ENCODE assay signal across 8 cellular contexts in genomic region chr19:1269478-1270167, GRCh38. TPM values are rescaled to one million over a fixed set of nuclear protein-coding genes. Genes with fewer than 3 reads are reported as not detected.
DNase-seq lines count a peak whose midpoint lies in the region; ATAC-seq and TF ChIP-seq lines count a peak whose summit lies in the region.

No MANE protein-coding gene starts in this region.

- peak overlapping the region; percentile 80 for H2AFZ ChIP-seq in IMR-90 (replicated peaks; ENCODE audit: low read length, poor library complexity)

- peak overlapping the region; percentile 86 for H3K4me2 ChIP-seq in IMR-90 (ENCODE audit: low read depth, low read length)

- peak overlapping the region; percentile 98 for H4K91ac ChIP-seq in IMR-90 (ENCODE audit: insufficient read depth, low read depth, low read length)

- peak overlapping the region; percentile 52 to 97 for H4K8ac ChIP-seq in IMR-90 (ENCODE audit: low read depth in 2 of 2, low read length in 2 of 2)

- H3K56ac ChIP-seq in IMR-90 (ENCODE audit: extremely low read depth, insufficient read depth, low read length), result peak overlapping the region; percentile 92

- H2AK5ac ChIP-seq in IMR-90 (ENCODE audit: low read depth, low read length), result peak overlapping the region; percentile 97

- peak overlapping the region; percentile 88 for H3K4me3 Mint-ChIP-seq in nephron progenitor cell

- peak; percentile 13 for ATAC-seq in GM21526 (IDR thresholded peaks at IDR 0.05; ENCODE audit: low FRiP score, unreplicated experiment)
- peak; percentile 13 for ATAC-seq in IMR-90 (ENCODE audit: low read depth)

- peaks cover 6% of the 10 kb centered on the region for H3K27me3 Mint-ChIP-seq in nephron progenitor cell (ENCODE audit: low read depth, poor library complexity)

- H3K9ac ChIP-seq in IMR-90 (ENCODE audit: low read depth, low read length), result peak overlapping the region; percentile 80

- H2AK9ac ChIP-seq in IMR-90 (replicated peaks; ENCODE audit: low read depth, low read length, poor library complexity), result peak overlapping the region; percentile 94

- no peaks in the 10 kb centered on the region for H3K9me3 ChIP-seq in IMR-90 (ENCODE audit: control insufficient read depth, insufficient read depth, low read length)

- POLR2A ChIA-PET in IMR-90 (lab: Charles Lee; ENCODE audit: unreplicated experiment), result interaction anchor here (0.6 to 1.4 kb wide), 12 partner anchors 13 to 1662 kb away, joined by 3 to 62 read pairs (median 6); partner anchors contain the start of genes ATP5F1D and WDR18

- H2BK5ac ChIP-seq in IMR-90 (ENCODE audit: low read depth, low read length, poor library complexity, severe bottlenecking), result peak overlapping the region; percentile 89

- intact Hi-C loops in IMR-90 (cut with micrococcal nuclease), result loop anchor here (1.0 kb wide), 1 partner anchor 20 kb away; no protein-coding TSS in a partner anchor

- in situ Hi-C loops in IMR-90 (cut with MboI; ENCODE audit: low sequenced_read_pairs), result no loop called here

- dilution Hi-C loops in IMR-90 (cut with HindIII; ENCODE audit: low sequenced_read_pairs, unreplicated experiment), result no loop called here

- TF ChIP-seq CTCF in IMR-90 (conservative IDR thresholded peaks at IDR 0.05; ENCODE audit: low read depth, low read length) (no peak), fibroblast of villous mesenchyme (IDR thresholded peaks at IDR 0.05; ENCODE audit: insufficient read depth, low read depth, low read length) (no peak), nephron progenitor cell (IDR thresholded peaks at IDR 0.05) (no peak)

- peaks cover 6% of the 10 kb centered on the region for H3K9me1 ChIP-seq in IMR-90 (ENCODE audit: insufficient read depth, low read length)

- no peaks in the 10 kb centered on the region for H3K27me3 ChIP-seq in IMR-90 (ENCODE audit: control insufficient read depth, insufficient read depth, low read length)

- H3K18ac ChIP-seq in IMR-90 (ENCODE audit: low read depth, low read length), result peak overlapping the region; percentile 75

- peaks cover 65% of the 10 kb centered on the region for H4K20me1 ChIP-seq in IMR-90 (ENCODE audit: insufficient read depth, low read length)

- peak overlapping the region; percentile 50 for H4K5ac ChIP-seq in IMR-90 (ENCODE audit: low read depth, low read length)

- H3K9me3 Mint-ChIP-seq in nephron progenitor cell, result no peaks in the 10 kb centered on the region

- peak overlapping the region; percentile 75 for H3K27ac ChIP-seq in IMR-90 (ENCODE audit: insufficient read depth, low read length)

- H3K4me3 ChIP-seq in IMR-90 (ENCODE audit: insufficient read depth, low read depth, low read length) (peak overlapping the region; percentile 68), fibroblast of villous mesenchyme (ENCODE audit: low read depth, low read length) (peak overlapping the region; percentile 82)

- peak overlapping the region; percentile 86 for H3K23ac ChIP-seq in IMR-90 (ENCODE audit: low read depth, low read length)

- TF ChIP-seq RAD21 in IMR-90 (IDR thresholded peaks at IDR 0.05; ENCODE audit: low read length), result no peak

- no peak overlapping the region for H2BK20ac ChIP-seq in IMR-90 (ENCODE audit: low read depth, low read length)

- H3K4ac ChIP-seq in IMR-90 (ENCODE audit: low read depth, low read length), result peak overlapping the region; percentile 99

- H3K79me1 ChIP-seq in IMR-90 (ENCODE audit: low read depth in 1 of 2, low read length in 2 of 2), result peaks cover 15 to 68% of the 10 kb centered on the region in 2 experiments; a peak in 3 of 4 replicates

- no TSS peak for BruUV-seq in IMR-90 (replicated peaks; lab: Mats Ljungman, UMichigan)

- 1% methylated on average over 37 of the region's 63 CpGs; no CpG with 5 or more reads in 1 of the 2 experiments for WGBS in IMR-90 (ENCODE audit: extremely low coverage in 2 of 2, insufficient read length in 1 of 2), 2 experiments

- H3K4me1 Mint-ChIP-seq in nephron progenitor cell, result peaks cover 81% of the 10 kb centered on the region

- peaks cover 39% of the 10 kb centered on the region for H3K36me3 ChIP-seq in IMR-90 (ENCODE audit: control insufficient read depth, insufficient read depth, low read length)

- H2BK15ac ChIP-seq in IMR-90 (ENCODE audit: low read depth, low read length), result peak overlapping the region; percentile 5; the same call in 1 of the 3 replicates

- peak overlapping the region; percentile 32; the same call in 1 of the 2 replicates for H2BK120ac ChIP-seq in IMR-90 (ENCODE audit: low read depth, low read length)

- TF ChIP-seq POLR2A in IMR-90 (IDR thresholded peaks at IDR 0.05; ENCODE audit: low read depth, low read length), result peak; percentile 98

- peaks cover 43% of the 10 kb centered on the region for H3K4me1 ChIP-seq in IMR-90 (ENCODE audit: control insufficient read depth, insufficient read depth, low read length)

- H3K36me3 Mint-ChIP-seq in nephron progenitor cell (ENCODE audit: low read depth), result peaks cover 35% of the 10 kb centered on the region

- H3K27ac Mint-ChIP-seq in nephron progenitor cell, result peak overlapping the region; percentile 94

- DNase-seq in DMS53 treated with DMSO at 0.1 percent for 48 hours (lab: John Stamatoyannopoulos, UW; ENCODE audit: unreplicated experiment), result peak; percentile 41
- peak; percentile 81 for DNase-seq in IMR-90
- peak; percentile 92 for DNase-seq in RKO (ENCODE audit: low spot score)
- peak; percentile 95 for DNase-seq in activated effector memory CD4-positive, alpha-beta T cell treated with anti-CD3 and anti-CD28 coated beads, Interleukin-2, amount 50 U/mL, for 16 hours
- peak; percentile 84 for DNase-seq in fibroblast of villous mesenchyme (ENCODE audit: low read depth)
- DNase-seq in nephron progenitor cell, result peak; percentile 86
- DNase-seq in superior temporal gyrus (ENCODE audit: extremely low spot score), result peak; percentile 77

- peak overlapping the region; percentile 99 for H3K14ac ChIP-seq in IMR-90 (replicated peaks; ENCODE audit: low read depth, low read length)

- CTCF ChIA-PET in IMR-90 (lab: Yijun Ruan, JAX), result interaction anchor here (1.5 to 1.7 kb wide), 2 partner anchors 10 to 25 kb away, joined by 8 to 15 read pairs; no protein-coding TSS in a partner anchor

TF ChIP-seq in IMR-90, 13 proteins besides CTCF, POLR2A, EP300 and RAD21 (continues in another document):
- TF ChIP-seq SMC3 (IDR thresholded peaks at IDR 0.05; ENCODE audit: low read depth, low read length), result 0 out of 2 replicates have a peak, but pooled peaks have one; percentile 3
- TF ChIP-seq RFX5 (IDR thresholded peaks at IDR 0.05; ENCODE audit: low read depth, low read length), result no peak
- no peak for TF ChIP-seq NFE2L2 (IDR thresholded peaks at IDR 0.05; ENCODE audit: low read depth, low read length)
- TF ChIP-seq MAFK (IDR thresholded peaks at IDR 0.05; ENCODE audit: low read depth, low read length), result peak; percentile 61; the same call in 1 of the 2 replicates
- peak; percentile 88; the same call in 1 of the 2 replicates for TF ChIP-seq CHD1 (IDR thresholded peaks at IDR 0.05; ENCODE audit: low read depth, low read length)
- TF ChIP-seq FOS (IDR thresholded peaks at IDR 0.05; ENCODE audit: low read depth, low read length), result no peak
- TF ChIP-seq MXI1 (IDR thresholded peaks at IDR 0.05; ENCODE audit: borderline replicate concordance, low read depth, low read length), result peak; percentile 95; the same call in 1 of the 2 replicates
- TF ChIP-seq BHLHE40 (IDR thresholded peaks at IDR 0.05; ENCODE audit: low read depth, low read length), result no peak
- no peak for TF ChIP-seq RCOR1 (IDR thresholded peaks at IDR 0.05; ENCODE audit: insufficient replicate concordance, low read length)
- TF ChIP-seq CEBPB (IDR thresholded peaks at IDR 0.05; ENCODE audit: low read depth, low read length), result no peak
- no peak for TF ChIP-seq MAZ (IDR thresholded peaks at IDR 0.05; ENCODE audit: borderline replicate concordance, low read depth, low read length)
- TF ChIP-seq ELK1 (IDR thresholded peaks at IDR 0.05; ENCODE audit: borderline replicate concordance, low read depth, low read length), result no peak

RNA-seq across cellular contexts. Expression of gene CIRBP, which starts 0.5 kb away (rescaled TPM):
- 226 and 299 TPM in 2 replicates for total RNA-seq in IMR-90 (2012; rRNA removed)
- polyA plus RNA-seq in IMR-90 (2012; rRNA removed), result 405 and 542 TPM in 2 replicates
- 562 and 617 TPM in 2 replicates for polyA plus RNA-seq in IMR-90 (2012; cell fraction: cytosol; rRNA removed)
- 2,129 and 2,924 TPM in 2 replicates for polyA plus RNA-seq in IMR-90 (2012; cell fraction: nucleus; rRNA removed; ENCODE audit: low replicate concordance)
- total RNA-seq in fibroblast of villous mesenchyme, result 85.5 and 140 TPM in 2 replicates

RNA-seq across cellular contexts. Expression of gene FAM174C, which starts 5.7 kb away (rescaled TPM):
- total RNA-seq in IMR-90 (2012; rRNA removed), result 7.5 and 10.6 TPM in 2 replicates
- 61.8 and 93.4 TPM in 2 replicates for polyA plus RNA-seq in IMR-90 (2012; rRNA removed)
- polyA plus RNA-seq in IMR-90 (2012; cell fraction: cytosol; rRNA removed), result 94.9 and 135 TPM in 2 replicates
- polyA plus RNA-seq in IMR-90 (2012; cell fraction: nucleus; rRNA removed; ENCODE audit: low replicate concordance), result 46.6 and 93.7 TPM in 2 replicates
- total RNA-seq in fibroblast of villous mesenchyme, result 17.3 and 21.9 TPM in 2 replicates

RNA-seq across cellular contexts. Expression of gene EFNA2, which starts 16.1 kb away (rescaled TPM):
- total RNA-seq in IMR-90 (2012; rRNA removed) (not detected in 2 replicates), fibroblast of villous mesenchyme (not detected in 2 replicates)
- not detected in 2 replicates for polyA plus RNA-seq in IMR-90 (2012; rRNA removed)
- 0.10 TPM in 1 of 2 replicates, not detected in the other for polyA plus RNA-seq in IMR-90 (2012; cell fraction: cytosol; rRNA removed)
- polyA plus RNA-seq in IMR-90 (2012; cell fraction: nucleus; rRNA removed; ENCODE audit: low replicate concordance), result 0.07 TPM in 1 of 2 replicates, not detected in the other

RNA-seq across cellular contexts. Expression of gene MIDN, which starts 21.2 kb away (rescaled TPM):
- total RNA-seq in IMR-90 (2012; rRNA removed), result 2.2 and 2.5 TPM in 2 replicates
- polyA plus RNA-seq in IMR-90 (2012; rRNA removed), result 24.1 and 26.0 TPM in 2 replicates
- 39.2 and 47.7 TPM in 2 replicates for polyA plus RNA-seq in IMR-90 (2012; cell fraction: cytosol; rRNA removed)
- polyA plus RNA-seq in IMR-90 (2012; cell fraction: nucleus; rRNA removed; ENCODE audit: low replicate concordance), result 97.0 and 144 TPM in 2 replicates
- total RNA-seq in fibroblast of villous mesenchyme, result 14.2 and 15.5 TPM in 2 replicates

RNA-seq across cellular contexts. Expression of gene ATP5F1D, which starts 28.1 kb away (rescaled TPM):
- 7.3 and 13.6 TPM in 2 replicates for total RNA-seq in IMR-90 (2012; rRNA removed)
- polyA plus RNA-seq in IMR-90 (2012; rRNA removed), result 140 and 189 TPM in 2 replicates
- 348 and 386 TPM in 2 replicates for polyA plus RNA-seq in IMR-90 (2012; cell fraction: cytosol; rRNA removed)
- 72.4 and 213 TPM in 2 replicates for polyA plus RNA-seq in IMR-90 (2012; cell fraction: nucleus; rRNA removed; ENCODE audit: low replicate concordance)
- 12.1 and 15.1 TPM in 2 replicates for total RNA-seq in fibroblast of villous mesenchyme

Comparison
In these comparisons a context has a peak if more than half of its experiments do, and no peak if none do; other contexts are left out.
1. Peak in every context shown above with its lines: DNase-seq, ATAC-seq, H3K4me3 ChIP-seq and H3K27ac ChIP-seq.
2. DNase-seq: peak in every context shown above with its lines; median percentile 95 in activated effector memory CD4-positive, alpha-beta T cell treated with anti-CD3 and anti-CD28 coated beads, Interleukin-2, amount 50 U/mL, for 16 hours; 92 in RKO; 86 in nephron progenitor cell; 84 in fibroblast of villous mesenchyme; 81 in IMR-90; 77 in superior temporal gyrus; 41 in DMS53 treated with DMSO at 0.1 percent for 48 hours.